ENCODE assay signal across 1 cellular context in genomic region chr17:82542439-82542838, GRCh38.
TF ChIP-seq lines count a peak whose summit lies in the region.

No MANE protein-coding gene starts in this region.

TF ChIP-seq in H1, 55 proteins besides CTCF, POLR2A, EP300 and RAD21:
- no peak for TF ChIP-seq KDM1A (IDR thresholded peaks at IDR 0.05; ENCODE audit: borderline replicate concordance, low read length)
- TF ChIP-seq NANOG (IDR thresholded peaks at IDR 0.05; ENCODE audit: insufficient read depth, low read depth, low read length, poor library complexity, severe bottlenecking): no peak
- no peak for TF ChIP-seq EZH2 (IDR thresholded peaks at IDR 0.05; ENCODE audit: low read depth, low read length, severe bottlenecking)
- TF ChIP-seq HDAC6 (IDR thresholded peaks at IDR 0.05; ENCODE audit: low read depth, low read length): no peak
- TF ChIP-seq E2F6 (IDR thresholded peaks at IDR 0.05): no peak
- TF ChIP-seq FOSL1 (IDR thresholded peaks at IDR 0.05; ENCODE audit: insufficient read depth, low read depth, low read length): no peak
- TF ChIP-seq, protein P1, sequence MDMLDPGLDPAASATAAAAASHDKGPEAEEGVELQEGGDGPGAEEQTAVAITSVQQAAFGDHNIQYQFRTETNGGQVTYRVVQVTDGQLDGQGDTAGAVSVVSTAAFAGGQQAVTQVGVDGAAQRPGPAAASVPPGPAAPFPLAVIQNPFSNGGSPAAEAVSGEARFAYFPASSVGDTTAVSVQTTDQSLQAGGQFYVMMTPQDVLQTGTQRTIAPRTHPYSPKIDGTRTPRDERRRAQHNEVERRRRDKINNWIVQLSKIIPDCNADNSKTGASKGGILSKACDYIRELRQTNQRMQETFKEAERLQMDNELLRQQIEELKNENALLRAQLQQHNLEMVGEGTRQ (IDR thresholded peaks at IDR 0.05; ENCODE audit: low read length): no peak
- no peak for TF ChIP-seq CHD2 (IDR thresholded peaks at IDR 0.05; ENCODE audit: low read length)
- TF ChIP-seq RXRA (IDR thresholded peaks at IDR 0.05; ENCODE audit: insufficient read depth, low read depth, low read length): no peak
- TF ChIP-seq CBX8 (IDR thresholded peaks at IDR 0.05; ENCODE audit: borderline replicate concordance, low read depth, low read length): no peak
